ENCODE assay signal across 1 cellular context in the genomic region with DNA sequence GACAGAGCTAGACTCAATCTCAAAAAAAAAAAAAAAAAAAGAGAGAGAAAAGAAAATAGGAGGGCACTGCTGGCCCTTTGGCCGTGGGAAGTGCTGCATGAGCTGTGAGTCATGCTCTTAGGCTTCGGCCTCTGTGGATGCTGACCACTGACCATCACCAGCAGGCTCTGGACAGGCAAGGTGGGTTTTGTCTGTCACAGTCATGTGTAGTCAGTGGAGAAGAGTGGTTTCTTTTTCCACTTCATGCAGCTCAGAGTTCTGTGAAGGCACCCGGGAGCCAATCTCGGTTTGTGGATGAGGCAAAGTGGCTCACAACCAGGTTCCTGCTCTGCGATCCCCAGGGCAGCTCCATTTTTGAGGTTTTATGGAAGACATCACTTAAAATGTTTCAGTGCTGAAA.
A peak's percentile ranks its signal among the peaks of the same experiment; 100 is the strongest.
TF ChIP-seq lines count a peak whose summit lies in the region.

No MANE protein-coding gene starts in this region.

TF ChIP-seq in SK-N-SH, 30 proteins besides CTCF, POLR2A, EP300 and RAD21 (continued from another document):
- TF ChIP-seq, protein P1, sequence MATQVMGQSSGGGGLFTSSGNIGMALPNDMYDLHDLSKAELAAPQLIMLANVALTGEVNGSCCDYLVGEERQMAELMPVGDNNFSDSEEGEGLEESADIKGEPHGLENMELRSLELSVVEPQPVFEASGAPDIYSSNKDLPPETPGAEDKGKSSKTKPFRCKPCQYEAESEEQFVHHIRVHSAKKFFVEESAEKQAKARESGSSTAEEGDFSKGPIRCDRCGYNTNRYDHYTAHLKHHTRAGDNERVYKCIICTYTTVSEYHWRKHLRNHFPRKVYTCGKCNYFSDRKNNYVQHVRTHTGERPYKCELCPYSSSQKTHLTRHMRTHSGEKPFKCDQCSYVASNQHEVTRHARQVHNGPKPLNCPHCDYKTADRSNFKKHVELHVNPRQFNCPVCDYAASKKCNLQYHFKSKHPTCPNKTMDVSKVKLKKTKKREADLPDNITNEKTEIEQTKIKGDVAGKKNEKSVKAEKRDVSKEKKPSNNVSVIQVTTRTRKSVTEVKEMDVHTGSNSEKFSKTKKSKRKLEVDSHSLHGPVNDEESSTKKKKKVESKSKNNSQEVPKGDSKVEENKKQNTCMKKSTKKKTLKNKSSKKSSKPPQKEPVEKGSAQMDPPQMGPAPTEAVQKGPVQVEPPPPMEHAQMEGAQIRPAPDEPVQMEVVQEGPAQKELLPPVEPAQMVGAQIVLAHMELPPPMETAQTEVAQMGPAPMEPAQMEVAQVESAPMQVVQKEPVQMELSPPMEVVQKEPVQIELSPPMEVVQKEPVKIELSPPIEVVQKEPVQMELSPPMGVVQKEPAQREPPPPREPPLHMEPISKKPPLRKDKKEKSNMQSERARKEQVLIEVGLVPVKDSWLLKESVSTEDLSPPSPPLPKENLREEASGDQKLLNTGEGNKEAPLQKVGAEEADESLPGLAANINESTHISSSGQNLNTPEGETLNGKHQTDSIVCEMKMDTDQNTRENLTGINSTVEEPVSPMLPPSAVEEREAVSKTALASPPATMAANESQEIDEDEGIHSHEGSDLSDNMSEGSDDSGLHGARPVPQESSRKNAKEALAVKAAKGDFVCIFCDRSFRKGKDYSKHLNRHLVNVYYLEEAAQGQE (IDR thresholded peaks at IDR 0.05; ENCODE audit: low read depth, low read length), result 0 out of 2 replicates have a peak, but pooled peaks have one; percentile 25
TF ChIP-seq in SK-N-SH: peak in this region for 10.
